In the genomic region with DNA sequence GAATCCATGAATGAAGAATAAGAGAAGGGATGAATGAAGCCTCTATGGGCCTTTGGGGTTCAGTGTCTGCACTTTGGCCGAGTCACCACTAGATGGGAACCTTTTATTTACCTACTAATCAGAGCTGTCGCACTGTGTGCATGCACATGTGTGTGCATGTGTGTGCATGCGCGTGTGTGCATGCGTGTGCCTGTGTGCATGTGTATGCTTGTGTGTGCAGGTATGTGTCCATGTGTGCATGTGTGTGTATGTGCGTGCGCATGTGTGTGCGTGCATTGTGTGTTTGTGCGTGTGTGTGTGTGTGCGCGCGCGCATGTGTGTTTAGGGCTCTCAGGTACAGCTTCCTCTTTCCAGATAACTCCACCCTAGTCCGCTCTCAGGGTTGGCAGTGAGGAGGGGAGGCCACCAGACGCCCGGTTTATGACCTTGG, we compare ENCODE assay signal across 9 cellular contexts.
DNase-seq lines count a peak whose midpoint lies in the region; ATAC-seq and TF ChIP-seq lines count a peak whose summit lies in the region.
"Had no signal": no experiment of that assay in that cellular context is flagged by ENCODE, and none has a peak within 500 bp of the region (broad histone marks: within the 10 kb centered on the region; RNA-seq: fewer than 3 reads in every experiment).

No MANE protein-coding gene starts in this region.

- no peak overlapping the region for H3K27ac ChIP-seq in MM.1S (ENCODE audit: low read length)
- H3K27ac ChIP-seq in muscle layer of colon (ENCODE audit: low read depth, low read length) = peak overlapping the region; percentile 54

- no peak overlapping the region for H3K9ac ChIP-seq in MM.1S (ENCODE audit: low read length)
- no peak overlapping the region for H3K9ac ChIP-seq in muscle layer of colon (ENCODE audit: low read length)

- no peaks in the 10 kb centered on the region for H3F3A ChIP-seq in MM.1S (ENCODE audit: insufficient read depth, low read length)

- no peak overlapping the region for H3K4me3 ChIP-seq in MM.1S (ENCODE audit: low read length)
- H3K4me3 ChIP-seq in muscle layer of colon (ENCODE audit: low read depth in 1 of 2, low read length in 2 of 2) = no peak overlapping the region
- H3K4me3 ChIP-seq: HAP-1 had no signal

- H4K20me1 ChIP-seq in MM.1S (ENCODE audit: insufficient read depth, low read length) = no peaks in the 10 kb centered on the region

- no peaks in the 10 kb centered on the region for H3K79me2 ChIP-seq in MM.1S (ENCODE audit: low read length)

- no peak for ATAC-seq in GM21526 (IDR thresholded peaks at IDR 0.05; ENCODE audit: low FRiP score, unreplicated experiment)

- H2AFZ ChIP-seq in MM.1S (ENCODE audit: low read length) = no peak overlapping the region

- no peak overlapping the region for H3K4me2 ChIP-seq in MM.1S (ENCODE audit: low read depth, low read length)

- H3K9me3 ChIP-seq in MM.1S (replicated peaks; ENCODE audit: insufficient read depth, low read length) (no peaks in the 10 kb centered on the region), muscle layer of colon (ENCODE audit: low read length) (no peaks in the 10 kb centered on the region)
- H3K9me3 ChIP-seq: HAP-1 had no signal

- TF ChIP-seq CTCF in GM12872 (IDR thresholded peaks at IDR 0.05; ENCODE audit: insufficient read depth, low read depth, low read length) (peak; percentile 63), MM.1S (IDR thresholded peaks at IDR 0.05; ENCODE audit: low read length) (peak; percentile 47)

- H3K27me3 ChIP-seq in MM.1S (replicated peaks; ENCODE audit: insufficient read depth, low read length) (peaks cover 95% of the 10 kb centered on the region), muscle layer of colon (ENCODE audit: control insufficient read depth in 1 of 2, insufficient read depth in 2 of 2, low read length in 2 of 2) (no peaks in the 10 kb centered on the region)

- H3K36me3 ChIP-seq in MM.1S (replicated peaks; ENCODE audit: insufficient read depth, low read length) = no peaks in the 10 kb centered on the region
- no peaks in the 10 kb centered on the region for H3K36me3 ChIP-seq in muscle layer of colon (ENCODE audit: insufficient read depth, low read length)
- H3K36me3 ChIP-seq: HAP-1 had no signal

- DNase-seq in MM.1S (no peak), astrocyte of the hippocampus (ENCODE audit: low read depth, low spot score) (peak; percentile 15), cortex of kidney (lab: John Stamatoyannopoulos, UW) (no peak), OCI-M2 (lab: John Stamatoyannopoulos, UW; ENCODE audit: unreplicated experiment) (no peak), NCI-H69 (lab: John Stamatoyannopoulos, UW) (no peak)

- H3K4me1 ChIP-seq in MM.1S (ENCODE audit: low read length) (no peaks in the 10 kb centered on the region), muscle layer of colon (ENCODE audit: insufficient read depth, low read length) (peaks cover 27% of the 10 kb centered on the region)
- H3K4me1 ChIP-seq: HAP-1 had no signal

- no peaks in the 10 kb centered on the region for H3K9me2 ChIP-seq in MM.1S (replicated peaks; ENCODE audit: insufficient read depth, low read length)
